In the genomic region with DNA sequence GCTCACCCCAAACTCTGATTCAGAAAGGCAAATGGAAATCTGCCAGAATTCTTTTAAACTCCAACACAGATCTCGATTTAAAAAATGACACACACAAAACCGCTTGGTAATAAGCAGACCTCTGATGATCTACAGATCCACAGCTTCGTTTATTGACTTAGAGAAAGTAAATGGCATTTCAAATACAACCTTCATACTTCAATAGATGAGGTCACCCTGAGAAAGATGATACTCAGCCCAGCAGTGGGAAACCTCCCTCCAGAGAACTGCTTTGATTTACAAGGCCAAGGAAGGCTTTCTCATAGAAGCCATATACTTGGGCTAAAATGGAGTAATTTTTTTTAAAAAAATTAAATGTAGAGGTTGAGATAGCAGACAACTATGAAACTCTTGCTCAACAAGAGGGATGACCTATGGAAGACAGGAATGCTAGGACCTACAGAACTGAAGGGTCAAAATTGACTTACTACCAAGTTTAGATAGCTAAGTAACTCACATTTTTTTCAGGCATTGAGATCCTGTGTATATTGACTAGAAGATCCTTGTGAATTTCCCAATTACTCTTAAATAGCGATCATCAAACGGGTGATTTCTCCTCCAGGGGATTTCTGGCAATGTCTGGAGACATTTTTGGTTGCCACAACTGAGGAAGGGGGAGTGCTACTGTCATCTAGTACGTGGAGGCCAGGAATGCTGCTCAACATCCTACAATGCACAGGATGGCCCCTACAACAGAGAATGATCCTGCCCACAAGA, we compare ENCODE assay signal across 12 cellular contexts.
DNase-seq lines count a peak whose midpoint lies in the region; ATAC-seq, FAIRE-seq and TF ChIP-seq lines count a peak whose summit lies in the region.
"Had no signal": no experiment of that assay in that cellular context is flagged by ENCODE, and none has a peak within 500 bp of the region (broad histone marks: within the 10 kb centered on the region; RNA-seq: fewer than 3 reads in every experiment).

No MANE protein-coding gene starts in this region.

- no peaks in the 10 kb centered on the region for H3K9me3 ChIP-seq in SK-N-SH

- no peaks in the 10 kb centered on the region for H4K20me1 ChIP-seq in SK-N-SH (ENCODE audit: insufficient read depth)

- H3K4me3 ChIP-seq in ACC112 (ENCODE audit: low read depth, low read length) (no peak overlapping the region; the same call in 1 of the 2 replicates), SK-N-SH (ENCODE audit: low read depth in 2 of 2, low read length in 1 of 2) (peak overlapping the region in 1 of 2 experiments; percentile 6; a peak in 1 of 4 replicates), foreskin fibroblast (ENCODE audit: low read depth in 1 of 2, low read length in 2 of 2) (no peak overlapping the region)

- TF ChIP-seq POLR2A in H54 (IDR thresholded peaks at IDR 0.05; ENCODE audit: low read depth, low read length): no peak

- H3K27ac ChIP-seq in ACC112 (ENCODE audit: low read depth, low read length): peak overlapping the region; percentile 93
- H3K27ac ChIP-seq in SK-N-SH (ENCODE audit: low read depth in 2 of 2, low read length in 1 of 2): peak overlapping the region; percentile 97 to 99

- POLR2A ChIA-PET in SK-N-SH (lab: Yijun Ruan, JAX): no interaction called here

- no peaks in the 10 kb centered on the region for H3K27me3 ChIP-seq in ACC112 (ENCODE audit: insufficient read depth, low read length)
- H3K27me3 ChIP-seq in SK-N-SH (ENCODE audit: insufficient read depth): no peaks in the 10 kb centered on the region

- H3K9me2 ChIP-seq in SK-N-SH: no peaks in the 10 kb centered on the region

- peaks cover 12% of the 10 kb centered on the region for H3K79me2 ChIP-seq in ACC112 (ENCODE audit: control insufficient read depth, insufficient read depth, low read length, unreplicated experiment)
- H3K79me2 ChIP-seq in SK-N-SH (ENCODE audit: insufficient read depth): peaks cover 45% of the 10 kb centered on the region

- TF ChIP-seq EP300 in SK-N-SH (IDR thresholded peaks at IDR 0.05; ENCODE audit: borderline replicate concordance in 1 of 2, low read depth in 1 of 2, low read length in 1 of 2): peak; percentile 65 to 95

- no peak for TF ChIP-seq RAD21 in SK-N-SH (IDR thresholded peaks at IDR 0.05; ENCODE audit: low read length)

- peak overlapping the region; percentile 58 for H3K4me2 ChIP-seq in SK-N-SH

- no peak for FAIRE-seq in H54 (lab: Jason Lieb, UNC)

- DNase-seq in H54 (ENCODE audit: insufficient read length, low spot score): peak; percentile 39
- DNase-seq in SK-N-SH: no peak
- DNase-seq in foreskin fibroblast: peak; percentile 94
- DNase-seq in stimulated activated CD4-positive, alpha-beta T cell treated with anti-CD3 and anti-CD28 coated beads, Interleukin-4, amount 100 ng/mL, for 4 hours: no peak
- DNase-seq in NOMO-1 (lab: John Stamatoyannopoulos, UW; ENCODE audit: unreplicated experiment in 2 of 2): no peak
- DNase-seq: activated T-cell treated with anti-CD3 and anti-CD28 coated beads, Interleukin-2, amount 50 U/mL, for 1 hour; COR-L47; stimulated activated CD4-positive, alpha-beta T cell treated with anti-CD3 and anti-CD28 coated beads, Interleukin-2, amount 100 ng/mL, for 48 hours; SW 1271 had no signal

- ATAC-seq in HG02610 (IDR thresholded peaks at IDR 0.05; ENCODE audit: unreplicated experiment): no peak
- no peak for ATAC-seq in GM21723 (IDR thresholded peaks at IDR 0.05; ENCODE audit: unreplicated experiment)

- H3K36me3 ChIP-seq in ACC112 (ENCODE audit: insufficient read depth, low read length) (no peaks in the 10 kb centered on the region), SK-N-SH (replicated peaks in 1 of 2; ENCODE audit: control insufficient read depth in 1 of 2, insufficient read depth in 2 of 2, low read length in 1 of 2) (peaks cover 7 to 17% of the 10 kb centered on the region in 2 experiments)

- 37% methylated on average over 6 of the region's 6 CpGs for WGBS in SK-N-SH (ENCODE audit: low lambda C conversion rate)

- peak overlapping the region; percentile 58 for H3K9ac ChIP-seq in SK-N-SH

- TF ChIP-seq CTCF in SK-N-SH (IDR thresholded peaks at IDR 0.05) (no peak), foreskin fibroblast (IDR thresholded peaks at IDR 0.05; ENCODE audit: low read depth, low read length) (no peak)

- CTCF ChIA-PET in SK-N-SH (lab: Yijun Ruan, JAX): interaction anchor here (1.5 to 3.6 kb wide), 4 partner anchors 10 to 120 kb away, joined by 3 to 11 read pairs (median 6); no protein-coding TSS in a partner anchor

- H3F3A ChIP-seq in SK-N-SH (replicated peaks; ENCODE audit: insufficient read depth): peaks cover 56% of the 10 kb centered on the region

- H2AFZ ChIP-seq in ACC112 (ENCODE audit: low read length, unreplicated experiment): no peak overlapping the region
- H2AFZ ChIP-seq in SK-N-SH (ENCODE audit: low read depth): no peak overlapping the region

- H3K4me1 ChIP-seq in ACC112 (ENCODE audit: control insufficient read depth, insufficient read depth, low read length, unreplicated experiment): peaks cover 83% of the 10 kb centered on the region
- peaks cover 62 to 70% of the 10 kb centered on the region in 2 experiments for H3K4me1 ChIP-seq in SK-N-SH (ENCODE audit: control insufficient read depth in 1 of 2, insufficient read depth in 2 of 2, low read depth in 1 of 2, low read length in 1 of 2)

TF ChIP-seq in SK-N-SH, 30 proteins besides CTCF, POLR2A, EP300 and RAD21 (continues in another document):
- TF ChIP-seq SIN3A (IDR thresholded peaks at IDR 0.05; ENCODE audit: borderline replicate concordance, low read depth, low read length) (0 out of 2 replicates have a peak, but pooled peaks have one; percentile 43), NFIC (IDR thresholded peaks at IDR 0.05; ENCODE audit: borderline replicate concordance) (peak; percentile 84), TAF1 (IDR thresholded peaks at IDR 0.05; ENCODE audit: borderline replicate concordance, low read depth, low read length) (no peak; the same call in 1 of the 2 replicates), TCF12 (IDR thresholded peaks at IDR 0.05) (peak; percentile 99), POLR2AphosphoS5 (IDR thresholded peaks at IDR 0.05; ENCODE audit: low read depth, low read length) (peak; percentile 87), MXI1 (IDR thresholded peaks at IDR 0.05; ENCODE audit: low read depth, low read length) (no peak), GATA2 (CRISPR knock-in tag; IDR thresholded peaks at IDR 0.05) (no peak), GABPA (IDR thresholded peaks at IDR 0.05; ENCODE audit: low read depth) (no peak; the same call in 1 of the 2 replicates), RFX5 (IDR thresholded peaks at IDR 0.05; ENCODE audit: low read length) (no peak), FOXM1 (IDR thresholded peaks at IDR 0.05; ENCODE audit: low read depth) (peak; percentile 93), EZH2phosphoT487 (IDR thresholded peaks at IDR 0.05; ENCODE audit: borderline replicate concordance, low read depth) (no peak), RXRA (IDR thresholded peaks at IDR 0.05; ENCODE audit: borderline replicate concordance, low read depth) (peak; percentile 88), FOXJ3 (CRISPR knock-in tag; IDR thresholded peaks at IDR 0.05) (no peak), SMC3 (IDR thresholded peaks at IDR 0.05; ENCODE audit: low read depth, low read length) (no peak)
- TF ChIP-seq, protein P1, sequence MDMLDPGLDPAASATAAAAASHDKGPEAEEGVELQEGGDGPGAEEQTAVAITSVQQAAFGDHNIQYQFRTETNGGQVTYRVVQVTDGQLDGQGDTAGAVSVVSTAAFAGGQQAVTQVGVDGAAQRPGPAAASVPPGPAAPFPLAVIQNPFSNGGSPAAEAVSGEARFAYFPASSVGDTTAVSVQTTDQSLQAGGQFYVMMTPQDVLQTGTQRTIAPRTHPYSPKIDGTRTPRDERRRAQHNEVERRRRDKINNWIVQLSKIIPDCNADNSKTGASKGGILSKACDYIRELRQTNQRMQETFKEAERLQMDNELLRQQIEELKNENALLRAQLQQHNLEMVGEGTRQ (IDR thresholded peaks at IDR 0.05; ENCODE audit: borderline replicate concordance, low read depth, low read length): no peak
- TF ChIP-seq, protein P2, sequence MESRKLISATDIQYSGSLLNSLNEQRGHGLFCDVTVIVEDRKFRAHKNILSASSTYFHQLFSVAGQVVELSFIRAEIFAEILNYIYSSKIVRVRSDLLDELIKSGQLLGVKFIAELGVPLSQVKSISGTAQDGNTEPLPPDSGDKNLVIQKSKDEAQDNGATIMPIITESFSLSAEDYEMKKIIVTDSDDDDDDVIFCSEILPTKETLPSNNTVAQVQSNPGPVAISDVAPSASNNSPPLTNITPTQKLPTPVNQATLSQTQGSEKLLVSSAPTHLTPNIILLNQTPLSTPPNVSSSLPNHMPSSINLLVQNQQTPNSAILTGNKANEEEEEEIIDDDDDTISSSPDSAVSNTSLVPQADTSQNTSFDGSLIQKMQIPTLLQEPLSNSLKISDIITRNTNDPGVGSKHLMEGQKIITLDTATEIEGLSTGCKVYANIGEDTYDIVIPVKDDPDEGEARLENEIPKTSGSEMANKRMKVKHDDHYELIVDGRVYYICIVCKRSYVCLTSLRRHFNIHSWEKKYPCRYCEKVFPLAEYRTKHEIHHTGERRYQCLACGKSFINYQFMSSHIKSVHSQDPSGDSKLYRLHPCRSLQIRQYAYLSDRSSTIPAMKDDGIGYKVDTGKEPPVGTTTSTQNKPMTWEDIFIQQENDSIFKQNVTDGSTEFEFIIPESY (IDR thresholded peaks at IDR 0.05; ENCODE audit: borderline replicate concordance, low read depth): 0 out of 2 replicates have a peak, but pooled peaks have one; percentile 57
- TF ChIP-seq, protein P3, sequence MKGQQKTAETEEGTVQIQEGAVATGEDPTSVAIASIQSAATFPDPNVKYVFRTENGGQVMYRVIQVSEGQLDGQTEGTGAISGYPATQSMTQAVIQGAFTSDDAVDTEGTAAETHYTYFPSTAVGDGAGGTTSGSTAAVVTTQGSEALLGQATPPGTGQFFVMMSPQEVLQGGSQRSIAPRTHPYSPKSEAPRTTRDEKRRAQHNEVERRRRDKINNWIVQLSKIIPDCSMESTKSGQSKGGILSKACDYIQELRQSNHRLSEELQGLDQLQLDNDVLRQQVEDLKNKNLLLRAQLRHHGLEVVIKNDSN (IDR thresholded peaks at IDR 0.05; ENCODE audit: borderline replicate concordance, low read depth): no peak
- TF ChIP-seq, protein P4, sequence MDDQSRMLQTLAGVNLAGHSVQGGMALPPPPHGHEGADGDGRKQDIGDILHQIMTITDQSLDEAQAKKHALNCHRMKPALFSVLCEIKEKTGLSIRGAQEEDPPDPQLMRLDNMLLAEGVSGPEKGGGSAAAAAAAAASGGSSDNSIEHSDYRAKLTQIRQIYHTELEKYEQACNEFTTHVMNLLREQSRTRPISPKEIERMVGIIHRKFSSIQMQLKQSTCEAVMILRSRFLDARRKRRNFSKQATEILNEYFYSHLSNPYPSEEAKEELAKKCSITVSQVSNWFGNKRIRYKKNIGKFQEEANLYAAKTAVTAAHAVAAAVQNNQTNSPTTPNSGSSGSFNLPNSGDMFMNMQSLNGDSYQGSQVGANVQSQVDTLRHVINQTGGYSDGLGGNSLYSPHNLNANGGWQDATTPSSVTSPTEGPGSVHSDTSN (IDR thresholded peaks at IDR 0.05): peak; percentile 97

Comparison
In these comparisons a context has a peak if more than half of its experiments do, and no peak if none do; other contexts are left out.
1. DNase-seq: peak in H54 (single experiment) and foreskin fibroblast (2 of 2); none in SK-N-SH (single experiment), stimulated activated CD4-positive, alpha-beta T cell treated with anti-CD3 and anti-CD28 coated beads, Interleukin-4, amount 100 ng/mL, for 4 hours (0 of 2) and NOMO-1 (0 of 2).